ENCODE assay signal across 2 cellular contexts in the genomic region with DNA sequence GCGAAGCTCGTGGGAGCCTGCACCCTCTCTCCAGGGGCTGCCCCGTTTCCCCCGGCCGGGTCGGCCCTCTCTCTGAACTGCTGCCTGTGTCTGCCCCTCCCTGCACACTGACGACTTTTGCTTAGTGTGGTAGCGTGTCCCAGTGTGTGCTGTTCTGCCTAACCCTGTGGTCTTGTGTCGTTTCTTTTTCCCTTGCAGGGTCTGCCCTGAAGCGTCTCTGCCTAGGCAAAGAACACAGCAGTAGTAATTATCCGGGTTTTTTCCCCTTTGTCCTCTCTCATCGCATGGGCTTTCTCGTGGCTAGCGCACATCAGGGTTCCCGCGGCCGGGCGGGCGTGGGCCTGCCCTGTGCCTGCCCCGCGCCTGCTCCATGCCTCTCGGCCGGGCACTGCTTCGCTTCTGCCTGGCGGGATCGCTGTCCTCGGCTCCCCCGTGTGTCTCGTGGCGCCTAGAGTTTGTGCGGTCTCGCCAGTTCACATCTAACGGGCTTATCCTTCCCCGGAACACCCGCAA.
TF ChIP-seq lines count a peak whose summit lies in the region.

No MANE protein-coding gene starts in this region.

TF ChIP-seq in SK-N-SH, 30 proteins besides CTCF, POLR2A, EP300 and RAD21 (continued from another document):
- TF ChIP-seq, protein P1, sequence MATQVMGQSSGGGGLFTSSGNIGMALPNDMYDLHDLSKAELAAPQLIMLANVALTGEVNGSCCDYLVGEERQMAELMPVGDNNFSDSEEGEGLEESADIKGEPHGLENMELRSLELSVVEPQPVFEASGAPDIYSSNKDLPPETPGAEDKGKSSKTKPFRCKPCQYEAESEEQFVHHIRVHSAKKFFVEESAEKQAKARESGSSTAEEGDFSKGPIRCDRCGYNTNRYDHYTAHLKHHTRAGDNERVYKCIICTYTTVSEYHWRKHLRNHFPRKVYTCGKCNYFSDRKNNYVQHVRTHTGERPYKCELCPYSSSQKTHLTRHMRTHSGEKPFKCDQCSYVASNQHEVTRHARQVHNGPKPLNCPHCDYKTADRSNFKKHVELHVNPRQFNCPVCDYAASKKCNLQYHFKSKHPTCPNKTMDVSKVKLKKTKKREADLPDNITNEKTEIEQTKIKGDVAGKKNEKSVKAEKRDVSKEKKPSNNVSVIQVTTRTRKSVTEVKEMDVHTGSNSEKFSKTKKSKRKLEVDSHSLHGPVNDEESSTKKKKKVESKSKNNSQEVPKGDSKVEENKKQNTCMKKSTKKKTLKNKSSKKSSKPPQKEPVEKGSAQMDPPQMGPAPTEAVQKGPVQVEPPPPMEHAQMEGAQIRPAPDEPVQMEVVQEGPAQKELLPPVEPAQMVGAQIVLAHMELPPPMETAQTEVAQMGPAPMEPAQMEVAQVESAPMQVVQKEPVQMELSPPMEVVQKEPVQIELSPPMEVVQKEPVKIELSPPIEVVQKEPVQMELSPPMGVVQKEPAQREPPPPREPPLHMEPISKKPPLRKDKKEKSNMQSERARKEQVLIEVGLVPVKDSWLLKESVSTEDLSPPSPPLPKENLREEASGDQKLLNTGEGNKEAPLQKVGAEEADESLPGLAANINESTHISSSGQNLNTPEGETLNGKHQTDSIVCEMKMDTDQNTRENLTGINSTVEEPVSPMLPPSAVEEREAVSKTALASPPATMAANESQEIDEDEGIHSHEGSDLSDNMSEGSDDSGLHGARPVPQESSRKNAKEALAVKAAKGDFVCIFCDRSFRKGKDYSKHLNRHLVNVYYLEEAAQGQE (IDR thresholded peaks at IDR 0.05; ENCODE audit: low read depth, low read length) = no peak
- TF ChIP-seq, protein P2, sequence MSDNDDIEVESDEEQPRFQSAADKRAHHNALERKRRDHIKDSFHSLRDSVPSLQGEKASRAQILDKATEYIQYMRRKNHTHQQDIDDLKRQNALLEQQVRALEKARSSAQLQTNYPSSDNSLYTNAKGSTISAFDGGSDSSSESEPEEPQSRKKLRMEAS (IDR thresholded peaks at IDR 0.05; ENCODE audit: low read depth) = no peak

TF ChIP-seq in SK-N-SH treated with all-trans-retinoic acid at 6 μM for 48 hours, 23 proteins besides CTCF, POLR2A, EP300 and RAD21 (continued from another document):
- TF ChIP-seq ZC3H10 (CRISPR knock-in tag; IDR thresholded peaks at IDR 0.05) = no peak
- no peak for TF ChIP-seq ZNF565 (CRISPR knock-in tag; conservative IDR thresholded peaks at IDR 0.05; ENCODE audit: low read depth)
- TF ChIP-seq, protein P3, sequence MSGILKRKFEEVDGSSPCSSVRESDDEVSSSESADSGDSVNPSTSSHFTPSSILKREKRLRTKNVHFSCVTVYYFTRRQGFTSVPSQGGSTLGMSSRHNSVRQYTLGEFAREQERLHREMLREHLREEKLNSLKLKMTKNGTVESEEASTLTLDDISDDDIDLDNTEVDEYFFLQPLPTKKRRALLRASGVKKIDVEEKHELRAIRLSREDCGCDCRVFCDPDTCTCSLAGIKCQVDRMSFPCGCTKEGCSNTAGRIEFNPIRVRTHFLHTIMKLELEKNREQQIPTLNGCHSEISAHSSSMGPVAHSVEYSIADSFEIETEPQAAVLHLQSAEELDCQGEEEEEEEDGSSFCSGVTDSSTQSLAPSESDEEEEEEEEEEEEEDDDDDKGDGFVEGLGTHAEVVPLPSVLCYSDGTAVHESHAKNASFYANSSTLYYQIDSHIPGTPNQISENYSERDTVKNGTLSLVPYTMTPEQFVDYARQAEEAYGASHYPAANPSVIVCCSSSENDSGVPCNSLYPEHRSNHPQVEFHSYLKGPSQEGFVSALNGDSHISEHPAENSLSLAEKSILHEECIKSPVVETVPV (CRISPR knock-in tag; IDR thresholded peaks at IDR 0.05) = no peak
- no peak for TF ChIP-seq ISL1 (CRISPR knock-in tag; IDR thresholded peaks at IDR 0.05)
- no peak for TF ChIP-seq TCF4 (CRISPR knock-in tag; IDR thresholded peaks at IDR 0.05; ENCODE audit: borderline replicate concordance)
- TF ChIP-seq RARB (CRISPR knock-in tag; IDR thresholded peaks at IDR 0.05) = no peak
- no peak for TF ChIP-seq GLIS3 (CRISPR knock-in tag; IDR thresholded peaks at IDR 0.05)
- TF ChIP-seq, protein P4, sequence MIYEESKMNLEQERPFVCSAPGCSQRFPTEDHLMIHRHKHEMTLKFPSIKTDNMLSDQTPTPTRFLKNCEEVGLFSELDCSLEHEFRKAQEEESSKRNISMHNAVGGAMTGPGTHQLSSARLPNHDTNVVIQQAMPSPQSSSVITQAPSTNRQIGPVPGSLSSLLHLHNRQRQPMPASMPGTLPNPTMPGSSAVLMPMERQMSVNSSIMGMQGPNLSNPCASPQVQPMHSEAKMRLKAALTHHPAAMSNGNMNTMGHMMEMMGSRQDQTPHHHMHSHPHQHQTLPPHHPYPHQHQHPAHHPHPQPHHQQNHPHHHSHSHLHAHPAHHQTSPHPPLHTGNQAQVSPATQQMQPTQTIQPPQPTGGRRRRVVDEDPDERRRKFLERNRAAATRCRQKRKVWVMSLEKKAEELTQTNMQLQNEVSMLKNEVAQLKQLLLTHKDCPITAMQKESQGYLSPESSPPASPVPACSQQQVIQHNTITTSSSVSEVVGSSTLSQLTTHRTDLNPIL (CRISPR knock-in tag; IDR thresholded peaks at IDR 0.05; ENCODE audit: low read depth) = no peak
- TF ChIP-seq CSDC2 (CRISPR knock-in tag; IDR thresholded peaks at IDR 0.05) = no peak
- no peak for TF ChIP-seq TOX (CRISPR knock-in tag; IDR thresholded peaks at IDR 0.05; ENCODE audit: borderline replicate concordance)
- no peak for TF ChIP-seq BACH2 (CRISPR knock-in tag; IDR thresholded peaks at IDR 0.05; ENCODE audit: borderline replicate concordance)
- TF ChIP-seq OSR1 (CRISPR knock-in tag; IDR thresholded peaks at IDR 0.05) = no peak
- no peak for TF ChIP-seq ARNTL (CRISPR knock-in tag; IDR thresholded peaks at IDR 0.05; ENCODE audit: borderline replicate concordance, low read depth)
TF ChIP-seq in SK-N-SH treated with all-trans-retinoic acid at 6 μM for 48 hours: peak in this region for 0.
